In the genomic region with DNA sequence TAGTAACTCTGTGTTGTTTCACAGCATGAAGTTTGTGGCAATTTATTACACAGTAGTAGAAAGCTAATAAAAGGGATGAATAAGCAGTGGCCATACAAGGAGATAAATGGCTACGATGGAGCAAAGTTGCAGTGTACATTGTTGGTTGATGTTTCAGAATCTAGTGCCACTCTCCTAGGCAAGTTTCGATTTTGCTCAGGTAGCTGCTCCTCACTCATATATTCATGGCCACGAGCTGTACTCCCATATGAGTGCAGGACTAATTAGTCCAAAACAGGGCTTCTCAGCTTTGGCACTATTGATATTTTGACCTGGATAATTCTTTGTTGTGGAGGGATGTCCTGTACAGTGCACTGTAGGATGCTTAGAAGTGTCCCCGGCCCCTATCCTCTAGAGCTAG, we compare ENCODE assay signal across 13 cellular contexts. TPM values are rescaled to one million over a fixed set of nuclear protein-coding genes. Genes with fewer than 3 reads are reported as not detected.
DNase-seq lines count a peak whose midpoint lies in the region; ATAC-seq lines count a peak whose summit lies in the region.
"Had no signal": no experiment of that assay in that cellular context is flagged by ENCODE, and none has a peak within 500 bp of the region (broad histone marks: within the 10 kb centered on the region; RNA-seq: fewer than 3 reads in every experiment).

No MANE protein-coding gene starts in this region.

- peaks cover 3% of the 10 kb centered on the region; the same call in 1 of the 2 replicates for H3K79me2 ChIP-seq in Karpas-422 (ENCODE audit: low read length)

- H3K4me1 Mint-ChIP-seq in stimulated activated naive CD8-positive, alpha-beta T cell treated with anti-CD3 and anti-CD28 coated beads, Interleukin-15, amount 100 ng/mL, for 72 hours, result peaks cover 37% of the 10 kb centered on the region
- H3K4me1 Mint-ChIP-seq in naive thymus-derived CD4-positive, alpha-beta T cell, result peaks cover 10 to 79% (median 69%) of the 10 kb centered on the region in 7 donors

- ATAC-seq in stimulated activated naive CD8-positive, alpha-beta T cell treated with anti-CD3 and anti-CD28 coated beads, Interleukin-15, amount 100 ng/mL, for 72 hours, result peak; percentile 23
- no peak for ATAC-seq in stimulated activated naive CD8-positive, alpha-beta T cell treated with anti-CD3 and anti-CD28 coated beads, Interleukin-15, Interleukin-2, amounts not matched to agents 100 U/mL and 50 U/mL, for 24 hours
- no peak for ATAC-seq in naive thymus-derived CD4-positive, alpha-beta T cell
- ATAC-seq in GM18498 (IDR thresholded peaks at IDR 0.05; ENCODE audit: unreplicated experiment), result no peak
- ATAC-seq: GM23338 had no signal

- no peaks in the 10 kb centered on the region for H3K36me3 Mint-ChIP-seq in naive thymus-derived CD4-positive, alpha-beta T cell

- peaks cover 94% of the 10 kb centered on the region for H3K4me1 ChIP-seq in Karpas-422 (ENCODE audit: low read length)
- peaks cover 9 to 63% of the 10 kb centered on the region in 2 donors for H3K4me1 ChIP-seq in naive thymus-derived CD4-positive, alpha-beta T cell (ENCODE audit: control insufficient read depth in 2 of 2, insufficient read depth in 2 of 2, low read length in 2 of 2)
- H3K4me1 ChIP-seq: Caco-2 had no signal

- H4K20me1 ChIP-seq in Karpas-422 (ENCODE audit: insufficient read depth, low read depth, low read length), result no peaks in the 10 kb centered on the region

- intact Hi-C loops in naive thymus-derived CD4-positive, alpha-beta T cell (cut with micrococcal nuclease), result no loop called here

- H3K9ac ChIP-seq in Karpas-422 (ENCODE audit: low read length), result peak overlapping the region; percentile 32; the same call in 1 of the 2 replicates

- H3K36me3 ChIP-seq in Karpas-422 (ENCODE audit: insufficient read depth, low read length), result no peaks in the 10 kb centered on the region
- no peaks in the 10 kb centered on the region for H3K36me3 ChIP-seq in naive thymus-derived CD4-positive, alpha-beta T cell (ENCODE audit: control insufficient read depth in 2 of 3, insufficient read depth in 3 of 3, low read length in 3 of 3)

- H3K27me3 ChIP-seq in Karpas-422 (ENCODE audit: low read length), result no peaks in the 10 kb centered on the region
- H3K27me3 ChIP-seq in naive thymus-derived CD4-positive, alpha-beta T cell (ENCODE audit: control insufficient read depth in 2 of 2, insufficient read depth in 2 of 2, low read length in 2 of 2), result no peaks in the 10 kb centered on the region

- DNase-seq in stimulated activated naive CD8-positive, alpha-beta T cell treated with anti-CD3 and anti-CD28 coated beads, Interleukin-15, amount 100 ng/mL, for 72 hours, result no peak
- no peak for DNase-seq in stimulated activated naive CD8-positive, alpha-beta T cell treated with anti-CD3 and anti-CD28 coated beads, Interleukin-15, Interleukin-2, amounts not matched to agents 100 U/mL and 50 U/mL, for 24 hours
- no peak for DNase-seq in Karpas-422
- no peak for DNase-seq in naive thymus-derived CD4-positive, alpha-beta T cell
- DNase-seq in NCI-H2107 (lab: John Stamatoyannopoulos, UW), result no peak
- DNase-seq: ACHN, Caco-2, HCEC 1CT, HFFc6 had no signal

- H3K27me3 Mint-ChIP-seq in stimulated activated naive CD8-positive, alpha-beta T cell treated with anti-CD3 and anti-CD28 coated beads, Interleukin-15, amount 100 ng/mL, for 72 hours, result no peaks in the 10 kb centered on the region
- peaks cover 0 to 7% (median 0%) of the 10 kb centered on the region in 5 donors for H3K27me3 Mint-ChIP-seq in naive thymus-derived CD4-positive, alpha-beta T cell

- H3K4me3 Mint-ChIP-seq in stimulated activated naive CD8-positive, alpha-beta T cell treated with anti-CD3 and anti-CD28 coated beads, Interleukin-15, amount 100 ng/mL, for 72 hours, result no peak overlapping the region
- H3K4me3 Mint-ChIP-seq in naive thymus-derived CD4-positive, alpha-beta T cell, result peak overlapping the region in 2 of 10 donors; percentile 2 to 19
- H3K4me3 Mint-ChIP-seq: GM23338, HFFc6 had no signal

- CTCF ChIA-PET in naive thymus-derived CD4-positive, alpha-beta T cell (lab: Charles Lee), result interaction anchor here (0.6 to 0.9 kb wide), 2 partner anchors 17 to 25 kb away, joined by 3 read pairs; no protein-coding TSS in a partner anchor

- peak overlapping the region; percentile 45; the same call in 1 of the 2 replicates for H2AFZ ChIP-seq in Karpas-422 (ENCODE audit: low read length)
- H2AFZ ChIP-seq: GM23338 had no signal

- no peaks in the 10 kb centered on the region for H3K9me3 Mint-ChIP-seq in stimulated activated naive CD8-positive, alpha-beta T cell treated with anti-CD3 and anti-CD28 coated beads, Interleukin-15, amount 100 ng/mL, for 72 hours
- peaks cover 0 to 3% (median 0%) of the 10 kb centered on the region in 11 donors for H3K9me3 Mint-ChIP-seq in naive thymus-derived CD4-positive, alpha-beta T cell
- H3K9me3 Mint-ChIP-seq: GM23338, HFFc6 had no signal

- H3K27ac ChIP-seq in Karpas-422 (ENCODE audit: low read length), result peak overlapping the region; percentile 98
- no peak overlapping the region for H3K27ac ChIP-seq in naive thymus-derived CD4-positive, alpha-beta T cell (ENCODE audit: low read depth, low read length)
- H3K27ac ChIP-seq: C4-2B, HL-60 had no signal

- H3K9me2 ChIP-seq in Karpas-422 (replicated peaks; ENCODE audit: insufficient read depth, low read length), result no peaks in the 10 kb centered on the region

- no peak overlapping the region for H3K4me3 ChIP-seq in Karpas-422 (ENCODE audit: low read length)
- H3K4me3 ChIP-seq in naive thymus-derived CD4-positive, alpha-beta T cell (ENCODE audit: low read length), result no peak overlapping the region
- H3K4me3 ChIP-seq: GM23338 had no signal

- POLR2A ChIA-PET in naive thymus-derived CD4-positive, alpha-beta T cell (lab: Charles Lee), result interaction anchor here (0.7 to 6.4 kb wide), 9 partner anchors 9 to 31 kb away, joined by 3 to 52 read pairs (median 4); a partner anchor contains a TSS

- no peaks in the 10 kb centered on the region for H3K9me3 ChIP-seq in Karpas-422 (ENCODE audit: low read length)
- H3K9me3 ChIP-seq in naive thymus-derived CD4-positive, alpha-beta T cell (ENCODE audit: control insufficient read depth in 2 of 3, low read length in 3 of 3), result no peaks in the 10 kb centered on the region
- H3K9me3 ChIP-seq: Caco-2 had no signal

- peak overlapping the region; percentile 95 for H3K4me2 ChIP-seq in Karpas-422 (ENCODE audit: low read depth, low read length, poor library complexity, severe bottlenecking)
- H3K4me2 ChIP-seq: GM23338 had no signal

- no peak overlapping the region for H3K27ac Mint-ChIP-seq in stimulated activated naive CD8-positive, alpha-beta T cell treated with anti-CD3 and anti-CD28 coated beads, Interleukin-15, amount 100 ng/mL, for 72 hours
- peak overlapping the region in 8 of 9 donors; percentile 25 to 96 (median 90) for H3K27ac Mint-ChIP-seq in naive thymus-derived CD4-positive, alpha-beta T cell
- H3K27ac Mint-ChIP-seq: GM23338, HFFc6 had no signal

RNA-seq across cellular contexts. Expression of a gene that starts 30.0 kb away (rescaled TPM):
- total RNA-seq in Karpas-422 (2014; rRNA removed; shearing (Covaris generic); ENCODE audit: low replicate concordance), result 931 and 967 TPM in 2 replicates
- 100 to 1,000 TPM; 228 to 315 (median 287) TPM for total RNA-seq in naive thymus-derived CD4-positive, alpha-beta T cell
- 10 to 100 TPM; 75.0 to 86.0 TPM for polyA plus RNA-seq in naive thymus-derived CD4-positive, alpha-beta T cell

Comparison
In these comparisons a context has a peak if more than half of its experiments do, and no peak if none do; other contexts are left out.
1. H3K27ac Mint-ChIP-seq: peak in naive thymus-derived CD4-positive, alpha-beta T cell (8 of 9); none in stimulated activated naive CD8-positive, alpha-beta T cell treated with anti-CD3 and anti-CD28 coated beads, Interleukin-15, amount 100 ng/mL, for 72 hours (0 of 2).